ENCODE assay signal across 7 cellular contexts in genomic region chr1:170076952-170077351, GRCh38. TPM values are rescaled to one million over a fixed set of nuclear protein-coding genes. Genes with fewer than 3 reads are reported as not detected.
DNase-seq lines count a peak whose midpoint lies in the region; ATAC-seq, FAIRE-seq and TF ChIP-seq lines count a peak whose summit lies in the region.
"Not testable (repeated sequence)": the region's sequence is repeated elsewhere in the genome, so short reads cannot be mapped to it uniquely, and the experiment has no call there.

No MANE protein-coding gene starts in this region.

- H3K27ac ChIP-seq in CD4-positive, alpha-beta T cell (ENCODE audit: low read depth, low read length); HCT116 (ENCODE audit: low read depth, low read length); K562 (ENCODE audit: extremely low read depth, low read depth, low read length): not testable (repeated sequence)
- peak overlapping the region; percentile 31 for H3K27ac ChIP-seq in cardiac muscle cell

- ATAC-seq in CD4-positive, alpha-beta T cell (ENCODE audit: poor library complexity); HCT116; activated CD4-positive, alpha-beta T cell treated with anti-CD3 and anti-CD28 coated beads for 36 hours; K562: not testable (repeated sequence)

- H3K9me3 Mint-ChIP-seq in CD4-positive, alpha-beta T cell; activated CD4-positive, alpha-beta T cell treated with anti-CD3 and anti-CD28 coated beads for 36 hours (ENCODE audit: low read depth); activated CD4-positive, alpha-beta memory T cell treated with anti-CD3 and anti-CD28 coated beads for 36 hours: not testable (repeated sequence)

- H3K9ac ChIP-seq in HCT116 (ENCODE audit: low read length); K562 (ENCODE audit: insufficient read depth in 1 of 2, low read depth in 2 of 2, low read length in 2 of 2): not testable (repeated sequence)

- not testable (repeated sequence) for H3K9me3 ChIP-seq in CD4-positive, alpha-beta T cell (ENCODE audit: control insufficient read depth, low read length); HCT116 (ENCODE audit: control insufficient read depth in 1 of 2, insufficient read depth in 1 of 2, low read depth in 1 of 2, low read length in 2 of 2); K562 (replicated peaks; ENCODE audit: control insufficient read depth, insufficient read depth, low read depth, low read length); cardiac muscle cell (ENCODE audit: low read depth)

- not testable (repeated sequence) for H3K79me2 ChIP-seq in HCT116 (ENCODE audit: insufficient read depth, low read length); K562 (ENCODE audit: control insufficient read depth, insufficient read depth, low read length)

- not testable (repeated sequence) for BruUV-seq in HCT116 (replicated peaks; lab: Mats Ljungman, UMichigan); K562 (replicated peaks; lab: Mats Ljungman, UMichigan)

- peak overlapping the region; percentile 7 for H3K4me3 Mint-ChIP-seq in CD4-positive, alpha-beta T cell
- H3K4me3 Mint-ChIP-seq in activated CD4-positive, alpha-beta T cell treated with anti-CD3 and anti-CD28 coated beads for 36 hours; activated CD4-positive, alpha-beta memory T cell treated with anti-CD3 and anti-CD28 coated beads for 36 hours: not testable (repeated sequence)

- H3K27me3 ChIP-seq in CD4-positive, alpha-beta T cell (ENCODE audit: control insufficient read depth, insufficient read depth, low read length); HCT116 (ENCODE audit: insufficient read depth, low read length); K562 (ENCODE audit: control insufficient read depth in 2 of 2, insufficient read depth in 2 of 2, low read length in 2 of 2); cardiac muscle cell: not testable (repeated sequence)

- in situ Hi-C loops in K562 (cut with MboI), result not testable (repeated sequence)

- not testable (repeated sequence) for H4K20me1 ChIP-seq in HCT116 (ENCODE audit: insufficient read depth); K562 (replicated peaks; ENCODE audit: control insufficient read depth, insufficient read depth, low read length)

- not testable (repeated sequence) for TF ChIP-seq POLR2A in HCT116 (IDR thresholded peaks at IDR 0.05; ENCODE audit: borderline replicate concordance, extremely low read depth, insufficient read depth, insufficient read length); K562 (conservative IDR thresholded peaks at IDR 0.05)

- H3K4me2 ChIP-seq in HCT116 (ENCODE audit: low read length); K562 (ENCODE audit: insufficient read depth, low read length): not testable (repeated sequence)

- not testable (repeated sequence) for FAIRE-seq in K562 (lab: Jason Lieb, UNC)

- H3K27ac Mint-ChIP-seq in CD4-positive, alpha-beta T cell; activated CD4-positive, alpha-beta T cell treated with anti-CD3 and anti-CD28 coated beads for 36 hours; activated CD4-positive, alpha-beta memory T cell treated with anti-CD3 and anti-CD28 coated beads for 36 hours: not testable (repeated sequence)

- CTCF ChIA-PET in CD4-positive, alpha-beta T cell (lab: Charles Lee); HCT116 (lab: Charles Lee); activated CD4-positive, alpha-beta memory T cell treated with anti-CD3 and anti-CD28 coated beads for 36 hours (lab: Charles Lee); K562 (lab: Yijun Ruan, JAX; ENCODE audit: low intra/inter-chr PET ratio): not testable (repeated sequence)
- CTCF ChIA-PET in activated CD4-positive, alpha-beta T cell treated with anti-CD3 and anti-CD28 coated beads for 36 hours (lab: Charles Lee), result interaction anchor here (1.4 to 1.5 kb wide), 2 partner anchors 9 to 28 kb away, joined by 3 read pairs; no protein-coding TSS in a partner anchor

- not testable (repeated sequence) for H3K27me3 Mint-ChIP-seq in CD4-positive, alpha-beta T cell; activated CD4-positive, alpha-beta T cell treated with anti-CD3 and anti-CD28 coated beads for 36 hours; activated CD4-positive, alpha-beta memory T cell treated with anti-CD3 and anti-CD28 coated beads for 36 hours

- H3K9me2 ChIP-seq in HCT116 (ENCODE audit: insufficient read depth), result not testable (repeated sequence)

- peaks cover 32% of the 10 kb centered on the region for H3K4me1 Mint-ChIP-seq in CD4-positive, alpha-beta T cell (ENCODE audit: low read depth)
- H3K4me1 Mint-ChIP-seq in activated CD4-positive, alpha-beta T cell treated with anti-CD3 and anti-CD28 coated beads for 36 hours, result peaks cover 25% of the 10 kb centered on the region
- peaks cover 25% of the 10 kb centered on the region for H3K4me1 Mint-ChIP-seq in activated CD4-positive, alpha-beta memory T cell treated with anti-CD3 and anti-CD28 coated beads for 36 hours (ENCODE audit: low read depth)

- H3K36me3 ChIP-seq in HCT116 (ENCODE audit: control insufficient read depth in 1 of 2, insufficient read depth in 2 of 2, low read length in 2 of 2); K562 (ENCODE audit: control insufficient read depth, insufficient read depth, low read length); cardiac muscle cell: not testable (repeated sequence)

- TF ChIP-seq RAD21 in HCT116 (IDR thresholded peaks at IDR 0.05; ENCODE audit: low read depth); K562 (CRISPR knock-in tag; conservative IDR thresholded peaks at IDR 0.05 in 1 of 2, IDR thresholded peaks at IDR 0.05 in 1 of 2): not testable (repeated sequence)

- not testable (repeated sequence) for TF ChIP-seq EP300 in K562 (IDR thresholded peaks at IDR 0.05; ENCODE audit: low read length)

- not testable (repeated sequence) for H3K4me3 ChIP-seq in HCT116 (replicated peaks in 1 of 2; ENCODE audit: low read depth in 1 of 2, low read length in 2 of 2); K562; cardiac muscle cell

- not testable (repeated sequence) for DNase-seq in CD4-positive, alpha-beta T cell; HCT116 (ENCODE audit: low read depth, low spot score); K562 (ENCODE audit: extremely low read depth in 1 of 4, low spot score in 3 of 4); cardiac muscle cell (ENCODE audit: low read depth in 1 of 2, low spot score in 1 of 2)
- peak; percentile 13 for DNase-seq in activated CD4-positive, alpha-beta T cell treated with anti-CD3 and anti-CD28 coated beads for 36 hours
- peak; percentile 15 for DNase-seq in activated CD4-positive, alpha-beta memory T cell treated with anti-CD3 and anti-CD28 coated beads for 36 hours
- peak; percentile 5 for DNase-seq in stimulated activated CD4-positive, alpha-beta T cell treated with anti-CD3 and anti-CD28 coated beads, Interleukin-1b, Interleukin-23, amount 100 ng/mL, for 48 hours

- H2AFZ ChIP-seq in HCT116 (ENCODE audit: low read depth, low read length, poor library complexity, severe bottlenecking); K562 (ENCODE audit: low read depth, low read length): not testable (repeated sequence)

- POLR2A ChIA-PET in CD4-positive, alpha-beta T cell (lab: Charles Lee), result interaction anchor here (1.6 kb wide), 1 partner anchor 182 kb away, joined by 3 read pairs; no protein-coding TSS in a partner anchor
- POLR2A ChIA-PET in HCT116 (lab: Charles Lee); activated CD4-positive, alpha-beta T cell treated with anti-CD3 and anti-CD28 coated beads for 36 hours (lab: Charles Lee); activated CD4-positive, alpha-beta memory T cell treated with anti-CD3 and anti-CD28 coated beads for 36 hours (lab: Charles Lee); K562 (lab: Yijun Ruan, JAX): not testable (repeated sequence)

- TF ChIP-seq CTCF in CD4-positive, alpha-beta T cell (IDR thresholded peaks at IDR 0.05); HCT116 (IDR thresholded peaks at IDR 0.05 in 2 of 3, conservative IDR thresholded peaks at IDR 0.05 in 1 of 3; ENCODE audit: borderline replicate concordance in 1 of 3, insufficient read depth in 1 of 3, low read depth in 2 of 3, low read length in 2 of 3); K562 (IDR thresholded peaks at IDR 0.05 in 2 of 3, conservative IDR thresholded peaks at IDR 0.05 in 1 of 3; ENCODE audit: insufficient read depth in 2 of 3, low read depth in 1 of 3, low read length in 3 of 3); cardiac muscle cell (IDR thresholded peaks at IDR 0.05; ENCODE audit: low read depth, low read length): not testable (repeated sequence)

- 8% methylated on average over 5 of the region's 5 CpGs for WGBS in K562 (ENCODE audit: insufficient coverage, low coverage, missing lambda C conversion rate)

- H3K4me1 ChIP-seq in HCT116 (ENCODE audit: control insufficient read depth in 1 of 2, insufficient read depth in 2 of 2, low read length in 2 of 2) (peaks cover 9 to 19% of the 10 kb centered on the region in 2 experiments; a peak in 2 of 4 replicates), cardiac muscle cell (ENCODE audit: low read depth) (peaks cover 32% of the 10 kb centered on the region)
- H3K4me1 ChIP-seq in K562 (replicated peaks in 1 of 2; ENCODE audit: control insufficient read depth in 2 of 2, insufficient read depth in 2 of 2, low read length in 2 of 2), result not testable (repeated sequence)

- peaks cover 12% of the 10 kb centered on the region for H3K36me3 Mint-ChIP-seq in CD4-positive, alpha-beta T cell (ENCODE audit: low read depth)
- not testable (repeated sequence) for H3K36me3 Mint-ChIP-seq in activated CD4-positive, alpha-beta T cell treated with anti-CD3 and anti-CD28 coated beads for 36 hours (ENCODE audit: low read depth); activated CD4-positive, alpha-beta memory T cell treated with anti-CD3 and anti-CD28 coated beads for 36 hours

- RAD21 ChIA-PET in HCT116 (lab: Charles Lee; ENCODE audit: low non-redundant PET in 1 of 2, low total read pairs in 2 of 2, uncharacterized antibody in 2 of 2, unreplicated experiment in 2 of 2), result not testable (repeated sequence)

- intact Hi-C loops in CD4-positive, alpha-beta T cell (cut with DNase I, micrococcal nuclease), result loop anchor here (5.0 to 10.0 kb wide), 7 partner anchors 185 to 1902 kb away; partner anchors contain the start of genes BLZF1 (in 1 of the 2), DNM3 (in 1 of the 2), FMO4 (in 1 of the 2) and GORAB (in 1 of the 2)
- intact Hi-C loops in HCT116 (cut with micrococcal nuclease); K562 (cut with micrococcal nuclease): not testable (repeated sequence)
- intact Hi-C loops in activated CD4-positive, alpha-beta T cell treated with anti-CD3 and anti-CD28 coated beads for 36 hours (cut with DNase I, micrococcal nuclease), result loop anchor here (10.0 kb wide), 5 partner anchors 282 to 1238 kb away; partner anchors contain the start of genes BLZF1 (in 1 of the 2), FMO4 (in 1 of the 2), GORAB (in 1 of the 2) and METTL18 (in 1 of the 2)
- intact Hi-C loops in activated CD4-positive, alpha-beta memory T cell treated with anti-CD3 and anti-CD28 coated beads for 36 hours (cut with micrococcal nuclease), result loop anchor here (10.0 kb wide), 1 partner anchor 592 kb away; the partner anchor contains the start of gene SLC19A2

- not testable (repeated sequence) for H3K9me1 ChIP-seq in K562 (ENCODE audit: control insufficient read depth, insufficient read depth, low read length)

RNA-seq across cellular contexts. Expression of gene KIFAP3, which starts 2.5 kb away (rescaled TPM):
- 10 to 100 TPM; 12.1 to 12.6 TPM for total RNA-seq in CD4-positive, alpha-beta T cell
- total RNA-seq in HCT116 (2021; ENCODE audit: unreplicated experiment) (10.8 TPM), K562 (2014; rRNA removed) (7.1 and 8.8 TPM in 2 replicates), K562 (2014; rRNA removed; fragmentation: Illumina TruSeq; extraction: Trizol) (17.5 and 19.1 TPM in 2 replicates), K562 (2015; rRNA removed; fragmentation: Illumina TruSeq; extraction: Trizol) (10.2 and 10.7 TPM in 2 replicates), K562 (2021) (12.1 and 13.0 TPM in 2 replicates), cardiac muscle cell (58.8 and 60.6 TPM in 2 replicates)
- polyA plus RNA-seq in HCT116 (2012), result 7.6 and 8.7 TPM in 2 replicates
- 10 to 100 TPM; 10.9 to 11.5 TPM for total RNA-seq in activated CD4-positive, alpha-beta T cell treated with anti-CD3 and anti-CD28 coated beads for 36 hours
- total RNA-seq in activated CD4-positive, alpha-beta memory T cell treated with anti-CD3 and anti-CD28 coated beads for 36 hours, result 10 to 100 TPM; 15.6 to 15.7 TPM
- total RNA-seq in K562 (2011; cell fraction: chromatin; rRNA removed; ENCODE audit: low replicate concordance), result 2.1 and 12.0 TPM in 2 replicates
- total RNA-seq in K562 (2011; cell fraction: nucleolus; rRNA removed), result 1.5 and 1.8 TPM in 2 replicates
- 3.7 and 3.9 TPM in 2 replicates for total RNA-seq in K562 (2011; cell fraction: nucleoplasm; rRNA removed)
- polyA plus RNA-seq in K562 (2011; rRNA removed) (5.6 and 10.0 TPM in 2 replicates), K562 (2014; fragmentation: Illumina TruSeq; extraction: Trizol) (12.6 and 14.8 TPM in 2 replicates), K562 (2014; fragmentation: Nextera tagmentation; extraction: Ambion mirVana) (10 to 100 TPM; 11.7 to 16.3 TPM), K562 (2014; rRNA removed) (8.2 and 11.8 TPM in 2 replicates), cardiac muscle cell (73.2 and 75.8 TPM in 2 replicates)
- 1.8 and 3.7 TPM in 2 replicates for polyA plus RNA-seq in K562 (2011; cell fraction: cytosol; rRNA removed)
- polyA plus RNA-seq in K562 (2011; cell fraction: nucleus; rRNA removed), result 2.1 and 3.2 TPM in 2 replicates
- 12.5 and 14.7 TPM in 2 replicates for polyA plus RNA-seq in K562 (2012)
- polyA minus RNA-seq in K562 (2011; rRNA and poly(A)+ RNA removed), result 15.8 and 17.9 TPM in 2 replicates
- polyA minus RNA-seq in K562 (2011; cell fraction: cytosol; rRNA and poly(A)+ RNA removed), result 5.0 and 6.5 TPM in 2 replicates
- polyA minus RNA-seq in K562 (2011; cell fraction: nucleus; rRNA and poly(A)+ RNA removed), result 5.8 and 7.8 TPM in 2 replicates
